Comparison of ENCODE assay signal across 8 cellular contexts in genomic region chr10:1056326-1057105, GRCh38. TPM values are rescaled to one million over a fixed set of nuclear protein-coding genes. Genes with fewer than 3 reads are reported as not detected.
DNase-seq lines count a peak whose midpoint lies in the region; ATAC-seq and TF ChIP-seq lines count a peak whose summit lies in the region.

A gene with protein sequence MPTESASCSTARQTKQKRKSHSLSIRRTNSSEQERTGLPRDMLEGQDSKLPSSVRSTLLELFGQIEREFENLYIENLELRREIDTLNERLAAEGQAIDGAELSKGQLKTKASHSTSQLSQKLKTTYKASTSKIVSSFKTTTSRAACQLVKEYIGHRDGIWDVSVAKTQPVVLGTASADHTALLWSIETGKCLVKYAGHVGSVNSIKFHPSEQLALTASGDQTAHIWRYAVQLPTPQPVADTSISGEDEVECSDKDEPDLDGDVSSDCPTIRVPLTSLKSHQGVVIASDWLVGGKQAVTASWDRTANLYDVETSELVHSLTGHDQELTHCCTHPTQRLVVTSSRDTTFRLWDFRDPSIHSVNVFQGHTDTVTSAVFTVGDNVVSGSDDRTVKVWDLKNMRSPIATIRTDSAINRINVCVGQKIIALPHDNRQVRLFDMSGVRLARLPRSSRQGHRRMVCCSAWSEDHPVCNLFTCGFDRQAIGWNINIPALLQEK (plus strand): TSS chr10:1056385. CDS start chr10:1072156, 15,771 bp downstream.

- H3K27ac Mint-ChIP-seq in T-helper 2 cell treated with Interferon-gamma antibody and Interleukin-4, amounts not matched to agents 5 μg/mL and 100 μg/mL, for 36 hours: peak within 1 kb of the TSS; percentile 95

- no peaks in the 10 kb centered on the region for H3K36me3 ChIP-seq in aorta (ENCODE audit: control insufficient read depth in 1 of 2, insufficient read depth in 2 of 2, low read length in 1 of 2)

- in situ Hi-C loops in GM13977 (cut with MboI; ENCODE audit: low pct_unique_long_range_greater_than_20kb, low sequenced_read_pairs, unreplicated experiment): no loop called here

- H3K4me3 Mint-ChIP-seq in T-helper 2 cell treated with Interferon-gamma antibody and Interleukin-4, amounts not matched to agents 5 μg/mL and 100 μg/mL, for 36 hours: peak within 1 kb of the TSS; percentile 97

- H3K4me1 Mint-ChIP-seq in T-helper 2 cell treated with Interferon-gamma antibody and Interleukin-4, amounts not matched to agents 5 μg/mL and 100 μg/mL, for 36 hours (ENCODE audit: low read depth): peaks cover 65% of the 10 kb centered on the region

- H3K27ac ChIP-seq in aorta (ENCODE audit: low read depth in 1 of 2, low read length in 2 of 2): peak within 1 kb of the TSS; percentile 93 to 95

- H3K4me3 ChIP-seq in aorta (ENCODE audit: low read length in 2 of 2): peak within 1 kb of the TSS; percentile 19 to 77

- peak; percentile 97 for DNase-seq in GM13977 (ENCODE audit: low spot score)
- DNase-seq in NCI-H1048 (lab: John Stamatoyannopoulos, UW): peak; percentile 64
- DNase-seq in T-helper 2 cell treated with Interferon-gamma antibody and Interleukin-4, amounts not matched to agents 5 μg/mL and 100 μg/mL, for 36 hours (ENCODE audit: low spot score): peak; percentile 86
- DNase-seq in anterior cingulate cortex (lab: John Stamatoyannopoulos, UW): peak in 56 of 58 donors; percentile 26 to 90 (median 80)
- DNase-seq in hepatic stellate cell (ENCODE audit: low spot score): peak; percentile 91
- DNase-seq in renal cortical epithelial cell (ENCODE audit: low read depth): peak; percentile 89
- DNase-seq in aorta: peak; percentile 93 to 96

- H3K9me3 ChIP-seq in aorta (ENCODE audit: control insufficient read depth, low read length): no peaks in the 10 kb centered on the region

- no peak for TF ChIP-seq CTCF in GM13977 (IDR thresholded peaks at IDR 0.05; ENCODE audit: extremely low read depth, insufficient read depth, missing control alignments)

- no peaks in the 10 kb centered on the region for H3K27me3 ChIP-seq in aorta (ENCODE audit: control insufficient read depth in 1 of 2, insufficient read depth in 2 of 2, low read length in 1 of 2)

- peaks cover 0 to 2% of the 10 kb centered on the region in 2 donors for H3K4me1 ChIP-seq in aorta (ENCODE audit: control insufficient read depth in 1 of 2, insufficient read depth in 2 of 2, low read length in 2 of 2)

- WGBS in aorta, 2 donors: 0 to 1% methylated on average over 62 to 87 of the region's 87 CpGs

- ATAC-seq in HG02571 (IDR thresholded peaks at IDR 0.05; ENCODE audit: unreplicated experiment) (peak; percentile 91), aorta (ENCODE audit: low FRiP score) (peak; percentile 95)

- H3K9me3 Mint-ChIP-seq in T-helper 2 cell treated with Interferon-gamma antibody and Interleukin-4, amounts not matched to agents 5 μg/mL and 100 μg/mL, for 36 hours: no peaks in the 10 kb centered on the region

- peaks cover 51% of the 10 kb centered on the region for H3K36me3 Mint-ChIP-seq in T-helper 2 cell treated with Interferon-gamma antibody and Interleukin-4, amounts not matched to agents 5 μg/mL and 100 μg/mL, for 36 hours (ENCODE audit: low read depth)

- intact Hi-C loops in aorta (cut with DNase I): loop anchor here in 1 of 2 donors (5.0 kb wide), 1 partner anchor 69 kb away; the partner anchor contains the start of gene GTPBP4

- H3K27me3 Mint-ChIP-seq in T-helper 2 cell treated with Interferon-gamma antibody and Interleukin-4, amounts not matched to agents 5 μg/mL and 100 μg/mL, for 36 hours (ENCODE audit: low read depth): no peaks in the 10 kb centered on the region

RNA-seq across cellular contexts. Expression of the gene that starts here (rescaled TPM):
- total RNA-seq in renal cortical epithelial cell (14.8 and 24.3 TPM in 2 replicates), aorta (10 to 100 TPM; 20.3 to 25.9 TPM)
- polyA plus RNA-seq in aorta: 1 to 10 TPM; 3.9 to 8.6 TPM

Comparison
In these comparisons a context has a peak if more than half of its experiments do, and no peak if none do; other contexts are left out.
1. Peak in every context shown above with its lines: DNase-seq, ATAC-seq, H3K4me3 ChIP-seq and H3K27ac ChIP-seq.